12 cellular contexts compared by ENCODE assay signal in genomic region chr10:129468187-129468586, GRCh38. TPM values are rescaled to one million over a fixed set of nuclear protein-coding genes. Genes with fewer than 3 reads are reported as not detected.
DNase-seq lines count a peak whose midpoint lies in the region; ATAC-seq and TF ChIP-seq lines count a peak whose summit lies in the region.
"Had no signal": no experiment of that assay in that cellular context is flagged by ENCODE, and none has a peak within 500 bp of the region (broad histone marks: within the 10 kb centered on the region; RNA-seq: fewer than 3 reads in every experiment).

No MANE protein-coding gene starts in this region.

- intact Hi-C loops in OCI-LY7 (cut with micrococcal nuclease; ENCODE audit: unreplicated experiment) = loop anchor here (10.0 kb wide), 1 partner anchor 667 kb away; the partner anchor contains the start of gene GLRX3

- POLR2A ChIA-PET in activated CD4-positive, alpha-beta T cell treated with anti-CD3 and anti-CD28 coated beads, Interleukin-2, amount 10 ng/mL, durations not matched to agents 7 days and 5 days (lab: Charles Lee) = no interaction called here
- POLR2A ChIA-PET in OCI-LY7 (lab: Charles Lee) = interaction anchor here (0.5 kb wide), 1 partner anchor 1350 kb away, joined by 3 read pairs; no protein-coding TSS in a partner anchor

- peak overlapping the region; percentile 69 for H3K4me2 ChIP-seq in OCI-LY7 (ENCODE audit: low read length)

- no peak overlapping the region for H3K27ac Mint-ChIP-seq in activated CD4-positive, alpha-beta T cell treated with anti-CD3 and anti-CD28 coated beads, Interleukin-2, amount 10 ng/mL, durations not matched to agents 7 days and 5 days

- H3K9ac ChIP-seq in rectal smooth muscle tissue (ENCODE audit: low read length) = no peak overlapping the region

- H3K27ac ChIP-seq in OCI-LY7 (ENCODE audit: low read depth, low read length, poor library complexity, severe bottlenecking) = no peak overlapping the region
- H3K27ac ChIP-seq in rectal smooth muscle tissue (ENCODE audit: low read depth, low read length) = peak overlapping the region; percentile 74

- H3K36me3 Mint-ChIP-seq in activated CD4-positive, alpha-beta T cell treated with anti-CD3 and anti-CD28 coated beads, Interleukin-2, amount 10 ng/mL, durations not matched to agents 7 days and 5 days (ENCODE audit: low read depth) = peaks cover 3% of the 10 kb centered on the region

- ATAC-seq in esophagus mucosa = no peak
- no peak for ATAC-seq in HG02840 (IDR thresholded peaks at IDR 0.05; ENCODE audit: low FRiP score, unreplicated experiment)

- H3K4me1 Mint-ChIP-seq in activated CD4-positive, alpha-beta T cell treated with anti-CD3 and anti-CD28 coated beads, Interleukin-2, amount 10 ng/mL, durations not matched to agents 7 days and 5 days = peaks cover 9% of the 10 kb centered on the region

- H3K9me3 Mint-ChIP-seq in activated CD4-positive, alpha-beta T cell treated with anti-CD3 and anti-CD28 coated beads, Interleukin-2, amount 10 ng/mL, durations not matched to agents 7 days and 5 days = no peaks in the 10 kb centered on the region

- peak overlapping the region; percentile 83 for H3K4me3 Mint-ChIP-seq in activated CD4-positive, alpha-beta T cell treated with anti-CD3 and anti-CD28 coated beads, Interleukin-2, amount 10 ng/mL, durations not matched to agents 7 days and 5 days

- no peak for TF ChIP-seq CTCF in OCI-LY7 (conservative IDR thresholded peaks at IDR 0.05; ENCODE audit: low read length)
- TF ChIP-seq CTCF in epithelial cell of esophagus (IDR thresholded peaks at IDR 0.05; ENCODE audit: insufficient read depth, low read depth, low read length, missing control alignments) = no peak

- DNase-seq in activated CD4-positive, alpha-beta T cell treated with anti-CD3 and anti-CD28 coated beads, Interleukin-2, amount 10 ng/mL, durations not matched to agents 7 days and 5 days = no peak
- no peak for DNase-seq in activated CD4-positive, alpha-beta T cell treated with anti-CD3 and anti-CD28 coated beads, Interleukin-2, amount 50 U/mL, for 48 hours
- no peak for DNase-seq in OCI-LY7 (ENCODE audit: low spot score)
- no peak for DNase-seq in epithelial cell of esophagus (ENCODE audit: low read depth)
- DNase-seq in activated CD4-positive, CD25-positive, alpha-beta regulatory T cell treated with anti-CD3 and anti-CD28 coated beads, Interleukin-2, amount 50 U/mL, for 72 hours = no peak
- DNase-seq: DMS79, foreskin melanocyte, NCI-H1436 treated with DMSO at 0.1 percent for 48 hours, NCI-H69 had no signal

- H3K27me3 ChIP-seq in rectal smooth muscle tissue (ENCODE audit: control insufficient read depth, insufficient read depth, low read length) = no peaks in the 10 kb centered on the region

- TSS peak; percentile 53 for BruUV-seq in OCI-LY7 (replicated peaks; lab: Mats Ljungman, UMichigan)

- no peaks in the 10 kb centered on the region for H3K9me3 ChIP-seq in OCI-LY7 (ENCODE audit: low read length)

- no peaks in the 10 kb centered on the region for H3K36me3 ChIP-seq in OCI-LY7 (ENCODE audit: insufficient read depth, low read length)
- no peaks in the 10 kb centered on the region for H3K36me3 ChIP-seq in rectal smooth muscle tissue (ENCODE audit: control insufficient read depth, insufficient read depth, low read length)

- H4K20me1 ChIP-seq in OCI-LY7 (ENCODE audit: insufficient read depth, low read length) = no peaks in the 10 kb centered on the region

- no peak overlapping the region for H3K4me3 ChIP-seq in OCI-LY7 (ENCODE audit: low read depth, low read length, poor library complexity, severe bottlenecking)
- H3K4me3 ChIP-seq in epithelial cell of esophagus (ENCODE audit: low read length) = peak overlapping the region; percentile 69
- H3K4me3 ChIP-seq in rectal smooth muscle tissue (ENCODE audit: low read length) = no peak overlapping the region

- H3K27me3 Mint-ChIP-seq in activated CD4-positive, alpha-beta T cell treated with anti-CD3 and anti-CD28 coated beads, Interleukin-2, amount 10 ng/mL, durations not matched to agents 7 days and 5 days = no peaks in the 10 kb centered on the region

- H3K9me2 ChIP-seq in OCI-LY7 (ENCODE audit: insufficient read depth, low read length) = no peaks in the 10 kb centered on the region

- H3K4me1 ChIP-seq in OCI-LY7 (ENCODE audit: insufficient read depth, low read length, poor library complexity, severe bottlenecking) = peaks cover 18% of the 10 kb centered on the region
- peaks cover 8% of the 10 kb centered on the region for H3K4me1 ChIP-seq in rectal smooth muscle tissue (ENCODE audit: control insufficient read depth, insufficient read depth, low read length)

- H3K79me2 ChIP-seq in OCI-LY7 (ENCODE audit: insufficient read depth, low read depth, low read length) = no peaks in the 10 kb centered on the region

- CTCF ChIA-PET in activated CD4-positive, alpha-beta T cell treated with anti-CD3 and anti-CD28 coated beads, Interleukin-2, amount 10 ng/mL, durations not matched to agents 7 days and 5 days (lab: Charles Lee) = no interaction called here
- CTCF ChIA-PET in OCI-LY7 (lab: Charles Lee; ENCODE audit: unreplicated experiment) = no interaction called here

- no peak overlapping the region for H2AFZ ChIP-seq in OCI-LY7 (ENCODE audit: low read length)

RNA-seq across cellular contexts. Expression of gene MGMT, which starts 1.1 kb away (rescaled TPM):
- total RNA-seq in activated CD4-positive, alpha-beta T cell treated with anti-CD3 and anti-CD28 coated beads, Interleukin-2, amount 10 ng/mL, durations not matched to agents 7 days and 5 days = 10 to 100 TPM; 17.6 to 19.3 TPM
- 15.4 and 19.7 TPM in 2 replicates for total RNA-seq in OCI-LY7 (2014; rRNA removed; shearing (Covaris generic))
- 24.2 and 25.0 TPM in 2 replicates for total RNA-seq in OCI-LY7 (2022)
- 16.5 TPM for total RNA-seq in esophagus mucosa
